In genomic region chr1:55912438-55912837, GRCh38 we compare ENCODE assay signal across 9 cellular contexts.
"Had no signal": no experiment of that assay in that cellular context is flagged by ENCODE, and none has a peak within 500 bp of the region (broad histone marks: within the 10 kb centered on the region; RNA-seq: fewer than 3 reads in every experiment).

No MANE protein-coding gene starts in this region.

- H3K27ac Mint-ChIP-seq: HFFc6 had no signal

- H3K9ac ChIP-seq: GM23248 had no signal

- H3K4me1 ChIP-seq: HAP-1 had no signal

- H2AFZ ChIP-seq: GM23248 had no signal

- H3K4me3 ChIP-seq: GM23248, HAP-1, K562 had no signal

- DNase-seq: GM23248, GOT3, H7, HFFc6 had no signal

- H3K36me3 ChIP-seq: HAP-1 had no signal

- H3K4me3 Mint-ChIP-seq: HFFc6 had no signal

- H3K9me3 ChIP-seq: HAP-1 had no signal

- H3K9me3 Mint-ChIP-seq: HFFc6 had no signal

- ATAC-seq: HCT116, HepG2, K562 had no signal

- H3K27ac ChIP-seq: GM23248, HL-60 had no signal
